Comparison of ENCODE assay signal across 35 cellular contexts in genomic region chr1:213242883-213243282, GRCh38.
"Had no signal": no experiment of that assay in that cellular context is flagged by ENCODE, and none has a peak within 500 bp of the region (broad histone marks: within the 10 kb centered on the region; RNA-seq: fewer than 3 reads in every experiment).

No MANE protein-coding gene starts in this region.

- H3K36me3 ChIP-seq: breast epithelium had no signal

- H3K36me3 Mint-ChIP-seq: activated CD4-positive, alpha-beta memory T cell treated with anti-CD3 and anti-CD28 coated beads for 36 hours had no signal

- H3K27me3 ChIP-seq: ascending aorta, body of pancreas, brain microvascular endothelial cell, breast epithelium had no signal

- ATAC-seq: activated CD4-positive, CD25-positive, alpha-beta regulatory T cell treated with anti-CD3 and anti-CD28 coated beads, Interleukin-2, amount 50 U/mL, for 24 hours; activated CD8-positive, alpha-beta T cell treated with anti-CD3 and anti-CD28 coated beads for 36 hours; activated naive CD8-positive, alpha-beta T cell treated with anti-CD3 and anti-CD28 coated beads, Interleukin-2, amount 50 U/mL, for 24 hours; activated T-cell treated with anti-CD3 and anti-CD28 coated beads, Interleukin-2, amount 50 U/mL, for 4 hours; activated T-cell treated with anti-CD3 and anti-CD28 coated beads, Interleukin-2, amount 50 U/mL, for 72 hours; activated T-helper 17 cell treated with anti-CD3 and anti-CD28 coated beads, Interleukin-2, amount 50 U/mL, for 72 hours; body of pancreas had no signal

- H3K27ac Mint-ChIP-seq: activated CD4-positive, alpha-beta memory T cell treated with anti-CD3 and anti-CD28 coated beads for 36 hours; activated CD4-positive, alpha-beta T cell treated with anti-CD3 and anti-CD28 coated beads, Interleukin-2, amount 10 ng/mL, durations not matched to agents 24 days and 14 days; activated CD8-positive, alpha-beta T cell treated with anti-CD3 and anti-CD28 coated beads for 36 hours; activated naive CD8-positive, alpha-beta T cell; activated naive CD8-positive, alpha-beta T cell treated with anti-CD3 and anti-CD28 coated beads, Interleukin-2, amount 10 ng/mL, durations not matched to agents 7 days and 5 days; activated naive CD8-positive, alpha-beta T cell treated with anti-CD3 and anti-CD28 coated beads, Interleukin-2, amount 50 U/mL, for 24 hours; activated T-cell treated with anti-CD3 and anti-CD28 coated beads, Interleukin-2, amount 50 U/mL, for 72 hours; activated T-helper 1 cell treated with anti-CD3 and anti-CD28 coated beads, Interleukin-12 subunit alpha, Interleukin-12 subunit beta, Interleukin-2, Interleukin-4 antibody, amounts not matched to agents 30 ng/mL and 10 ng/mL and 1 ng/mL, durations not matched to agents 14 hours and 24 hours and 36 hours; activated T-helper 17 cell treated with anti-CD3 and anti-CD28 coated beads, Interleukin-2, amount 50 U/mL, for 72 hours; T-helper 1 cell treated with Interleukin-12 subunit alpha and Interleukin-12 subunit beta and Interleukin-4 antibody, amounts not matched to agents 30 μg/mL and 1 μg/mL, for 36 hours; T-helper 2 cell treated with Interferon-gamma antibody and Interleukin-4, amounts not matched to agents 5 μg/mL and 100 μg/mL, for 36 hours had no signal

- DNase-seq: activated CD4-positive, alpha-beta memory T cell treated with anti-CD3 and anti-CD28 coated beads for 36 hours; activated CD4-positive, alpha-beta T cell treated with anti-CD3 and anti-CD28 coated beads for 4 hours; activated CD4-positive, alpha-beta T cell treated with anti-CD3 and anti-CD28 coated beads, Interleukin-2, amount 10 ng/mL, durations not matched to agents 24 days and 14 days; activated CD4-positive, alpha-beta T cell treated with anti-CD3 and anti-CD28 coated beads, Interleukin-2, amount 50 U/mL, for 1 hour; activated CD4-positive, alpha-beta T cell treated with anti-CD3 and anti-CD28 coated beads, Interleukin-2, amount 50 U/mL, for 4 hours; activated CD4-positive, CD25-positive, alpha-beta regulatory T cell; activated CD8-positive, alpha-beta memory T cell treated with anti-CD3 and anti-CD28 coated beads, Interleukin-2, amount 50 U/mL, for 4 hours; activated CD8-positive, alpha-beta T cell treated with anti-CD3 and anti-CD28 coated beads for 36 hours; activated effector memory CD4-positive, alpha-beta T cell treated with anti-CD3 and anti-CD28 coated beads, Interleukin-2, amount 50 U/mL, for 16 hours; activated naive CD4-positive, alpha-beta T cell treated with anti-CD3 and anti-CD28 coated beads, Interleukin-2, amount 50 U/mL, for 16 hours; activated naive CD4-positive, alpha-beta T cell treated with Interleukin-2 at 50 U/mL for 16 hours; activated naive CD8-positive, alpha-beta T cell treated with anti-CD3 and anti-CD28 coated beads, Interleukin-2, amount 10 ng/mL, durations not matched to agents 7 days and 5 days; activated naive CD8-positive, alpha-beta T cell treated with anti-CD3 and anti-CD28 coated beads, Interleukin-2, amount 50 U/mL, for 24 hours; activated T-cell treated with anti-CD3 and anti-CD28 coated beads for 4 hours; activated T-cell treated with anti-CD3 and anti-CD28 coated beads, Interleukin-2, amount 50 U/mL, for 1 hour; activated T-cell treated with anti-CD3 and anti-CD28 coated beads, Interleukin-2, amount 50 U/mL, for 4 hours; activated T-cell treated with anti-CD3 and anti-CD28 coated beads, Interleukin-2, amount 50 U/mL, for 72 hours; amygdala; anterior cingulate cortex; body of pancreas; brain microvascular endothelial cell; central memory CD4-positive, alpha-beta T cell; SW 1271; T-helper 1 cell; T-helper 2 cell; T-helper 9 cell had no signal

- H3K27ac ChIP-seq: ascending aorta, body of pancreas, brain microvascular endothelial cell, breast epithelium, VCaP had no signal

- H3K4me3 ChIP-seq: ascending aorta, body of pancreas, breast epithelium had no signal

- H3K9me3 Mint-ChIP-seq: activated CD4-positive, alpha-beta memory T cell treated with anti-CD3 and anti-CD28 coated beads for 36 hours; activated CD4-positive, alpha-beta T cell treated with anti-CD3 and anti-CD28 coated beads, Interleukin-2, amount 10 ng/mL, durations not matched to agents 24 days and 14 days; activated CD8-positive, alpha-beta T cell treated with anti-CD3 and anti-CD28 coated beads for 36 hours; activated naive CD8-positive, alpha-beta T cell treated with anti-CD3 and anti-CD28 coated beads, Interleukin-2, amount 10 ng/mL, durations not matched to agents 7 days and 5 days; activated naive CD8-positive, alpha-beta T cell treated with anti-CD3 and anti-CD28 coated beads, Interleukin-2, amount 50 U/mL, for 24 hours; activated T-cell treated with anti-CD3 and anti-CD28 coated beads, Interleukin-2, amount 50 U/mL, for 4 hours; activated T-cell treated with anti-CD3 and anti-CD28 coated beads, Interleukin-2, amount 50 U/mL, for 72 hours; activated T-helper 1 cell treated with anti-CD3 and anti-CD28 coated beads, Interleukin-12 subunit alpha, Interleukin-12 subunit beta, Interleukin-2, Interleukin-4 antibody, amounts not matched to agents 30 ng/mL and 10 ng/mL and 1 ng/mL, durations not matched to agents 14 hours and 24 hours and 36 hours; activated T-helper 17 cell treated with anti-CD3 and anti-CD28 coated beads, Interleukin-2, amount 50 U/mL, for 72 hours; T-helper 1 cell treated with Interleukin-12 subunit alpha and Interleukin-12 subunit beta and Interleukin-4 antibody, amounts not matched to agents 30 μg/mL and 1 μg/mL, for 36 hours; T-helper 2 cell treated with Interferon-gamma antibody and Interleukin-4, amounts not matched to agents 5 μg/mL and 100 μg/mL, for 36 hours had no signal

- H3K4me1 ChIP-seq: ascending aorta, breast epithelium had no signal

- H3K4me3 Mint-ChIP-seq: activated CD4-positive, alpha-beta memory T cell treated with anti-CD3 and anti-CD28 coated beads for 36 hours; activated CD4-positive, alpha-beta T cell treated with anti-CD3 and anti-CD28 coated beads, Interleukin-2, amount 10 ng/mL, durations not matched to agents 24 days and 14 days; activated CD8-positive, alpha-beta T cell treated with anti-CD3 and anti-CD28 coated beads for 36 hours; activated naive CD8-positive, alpha-beta T cell; activated naive CD8-positive, alpha-beta T cell treated with anti-CD3 and anti-CD28 coated beads, Interleukin-2, amount 10 ng/mL, durations not matched to agents 7 days and 5 days; activated naive CD8-positive, alpha-beta T cell treated with anti-CD3 and anti-CD28 coated beads, Interleukin-2, amount 50 U/mL, for 24 hours; activated T-cell treated with anti-CD3 and anti-CD28 coated beads, Interleukin-2, amount 50 U/mL, for 4 hours; activated T-cell treated with anti-CD3 and anti-CD28 coated beads, Interleukin-2, amount 50 U/mL, for 72 hours; activated T-helper 1 cell treated with anti-CD3 and anti-CD28 coated beads, Interleukin-12 subunit alpha, Interleukin-12 subunit beta, Interleukin-2, Interleukin-4 antibody, amounts not matched to agents 30 ng/mL and 10 ng/mL and 1 ng/mL, durations not matched to agents 14 hours and 24 hours and 36 hours; activated T-helper 17 cell treated with anti-CD3 and anti-CD28 coated beads, Interleukin-2, amount 50 U/mL, for 72 hours; T-helper 1 cell treated with Interleukin-12 subunit alpha and Interleukin-12 subunit beta and Interleukin-4 antibody, amounts not matched to agents 30 μg/mL and 1 μg/mL, for 36 hours; T-helper 2 cell treated with Interferon-gamma antibody and Interleukin-4, amounts not matched to agents 5 μg/mL and 100 μg/mL, for 36 hours had no signal

- H3K4me1 Mint-ChIP-seq: activated CD4-positive, alpha-beta T cell treated with anti-CD3 and anti-CD28 coated beads, Interleukin-2, amount 10 ng/mL, durations not matched to agents 24 days and 14 days; activated naive CD8-positive, alpha-beta T cell treated with anti-CD3 and anti-CD28 coated beads, Interleukin-2, amount 10 ng/mL, durations not matched to agents 7 days and 5 days; activated naive CD8-positive, alpha-beta T cell treated with anti-CD3 and anti-CD28 coated beads, Interleukin-2, amount 50 U/mL, for 24 hours; activated T-helper 17 cell treated with anti-CD3 and anti-CD28 coated beads, Interleukin-2, amount 50 U/mL, for 72 hours had no signal

- H3K9me3 ChIP-seq: ascending aorta, body of pancreas, breast epithelium had no signal

- H3K27me3 Mint-ChIP-seq: activated CD4-positive, alpha-beta memory T cell treated with anti-CD3 and anti-CD28 coated beads for 36 hours; activated CD4-positive, alpha-beta T cell treated with anti-CD3 and anti-CD28 coated beads, Interleukin-2, amount 10 ng/mL, durations not matched to agents 24 days and 14 days; activated CD8-positive, alpha-beta T cell treated with anti-CD3 and anti-CD28 coated beads for 36 hours; activated naive CD8-positive, alpha-beta T cell; activated naive CD8-positive, alpha-beta T cell treated with anti-CD3 and anti-CD28 coated beads, Interleukin-2, amount 10 ng/mL, durations not matched to agents 7 days and 5 days; activated naive CD8-positive, alpha-beta T cell treated with anti-CD3 and anti-CD28 coated beads, Interleukin-2, amount 50 U/mL, for 24 hours; activated T-helper 17 cell treated with anti-CD3 and anti-CD28 coated beads, Interleukin-2, amount 50 U/mL, for 72 hours had no signal
